33 cellular contexts compared by ENCODE assay signal in the genomic region with DNA sequence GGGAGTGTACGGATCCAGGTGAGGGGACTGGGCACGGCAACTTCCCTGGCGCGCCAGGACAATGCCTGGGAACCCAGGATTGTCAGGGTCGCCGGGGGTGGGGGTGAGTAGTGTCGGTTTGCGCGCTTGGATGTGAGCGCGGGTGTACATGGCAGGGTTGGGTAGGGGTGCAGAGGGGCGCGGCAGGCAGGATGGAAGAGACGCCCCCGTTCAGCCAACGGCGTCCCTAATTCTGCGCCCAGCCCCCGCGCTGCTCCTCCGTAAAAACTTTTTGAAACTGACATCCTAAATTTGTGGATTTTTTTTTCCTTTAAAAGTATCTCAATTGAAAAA. TPM values are rescaled to one million over a fixed set of nuclear protein-coding genes. Genes with fewer than 3 reads are reported as not detected.
A peak's percentile ranks its signal among the peaks of the same experiment; 100 is the strongest.
DNase-seq lines count a peak whose midpoint lies in the region; ATAC-seq, FAIRE-seq and TF ChIP-seq lines count a peak whose summit lies in the region.
"Had no signal": no experiment of that assay in that cellular context is flagged by ENCODE, and none has a peak within 500 bp of the region (broad histone marks: within the 10 kb centered on the region; RNA-seq: fewer than 3 reads in every experiment).

No MANE protein-coding gene starts in this region.

- H3K4me3 ChIP-seq in ACC112 (ENCODE audit: low read depth, low read length) (peak overlapping the region; percentile 61; the same call in 1 of the 2 replicates), PC-9 (no peak overlapping the region), iPS-15b (ENCODE audit: low read depth, low read length) (peak overlapping the region; percentile 43), neural progenitor cell (peak overlapping the region; percentile 33), HepG2 (replicated peaks in 1 of 3; ENCODE audit: insufficient read depth in 1 of 3, low read depth in 2 of 3, low read length in 3 of 3) (no peak overlapping the region)
- H3K4me3 ChIP-seq: skin epidermis had no signal

- H3K4me2 ChIP-seq in PC-9 (peak overlapping the region; percentile 22), neural progenitor cell (peak overlapping the region; percentile 74), HepG2 (ENCODE audit: low read depth, low read length) (no peak overlapping the region)
- H3K4me2 ChIP-seq: SK-N-SH had no signal

- CTCF ChIA-PET in PC-9 (lab: Charles Lee) = no interaction called here
- CTCF ChIA-PET in HepG2 (lab: Yijun Ruan, JAX; ENCODE audit: low intra/inter-chr PET ratio, low total read pairs) = no interaction called here

- H3F3A ChIP-seq in PC-9 (ENCODE audit: insufficient read depth, low read depth) (no peaks in the 10 kb centered on the region), neural progenitor cell (ENCODE audit: low read depth) (peaks cover 7% of the 10 kb centered on the region)

- H3K27ac ChIP-seq in ACC112 (ENCODE audit: low read depth, low read length) (no peak overlapping the region), PC-9 (no peak overlapping the region), neural progenitor cell (no peak overlapping the region), HepG2 (ENCODE audit: extremely low read length, insufficient read depth, low read length) (no peak overlapping the region)
- H3K27ac ChIP-seq: coronary artery, neutrophil, RWPE1, skin epidermis, upper lobe of right lung had no signal

- 28% methylated on average over 6 of the region's 21 CpGs for WGBS in HepG2 (ENCODE audit: low lambda C conversion rate)

- no peak for ATAC-seq in HepG2
- ATAC-seq: activated CD8-positive, alpha-beta memory T cell treated with anti-CD3 and anti-CD28 coated beads, Interleukin-2, amount 10 ng/mL, durations not matched to agents 7 days and 5 days; activated T-cell treated with anti-CD3 and anti-CD28 coated beads, Interleukin-2, amount 50 U/mL, for 72 hours; HCT116; left lobe of liver; upper lobe of right lung had no signal

- peaks cover 74% of the 10 kb centered on the region for H3K27me3 ChIP-seq in ACC112 (ENCODE audit: insufficient read depth, low read length)
- peaks cover 44% of the 10 kb centered on the region for H3K27me3 ChIP-seq in PC-9 (ENCODE audit: insufficient read depth, low read depth)
- peaks cover 86% of the 10 kb centered on the region for H3K27me3 ChIP-seq in iPS-15b (ENCODE audit: control insufficient read depth, insufficient read depth, low read length)
- peaks cover 96% of the 10 kb centered on the region for H3K27me3 ChIP-seq in neural progenitor cell
- peaks cover 4 to 53% of the 10 kb centered on the region in 2 experiments; a peak in 4 of 5 replicates for H3K27me3 ChIP-seq in HepG2 (ENCODE audit: control insufficient read depth in 1 of 2, insufficient read depth in 2 of 2, low read length in 2 of 2)

- no peaks in the 10 kb centered on the region for H3K36me3 Mint-ChIP-seq in neural progenitor cell

- no TSS peak for BruUV-seq in PC-9 (replicated peaks; lab: Mats Ljungman, UMichigan)
- BruUV-seq in HepG2 (replicated peaks; lab: Mats Ljungman, UMichigan) = no TSS peak

- H3K9me2 ChIP-seq in PC-9 (ENCODE audit: insufficient read depth) = no peaks in the 10 kb centered on the region
- H3K9me2 ChIP-seq: SK-N-SH had no signal

- H3K9me3 ChIP-seq in PC-9 (ENCODE audit: insufficient read depth, low read depth) = no peaks in the 10 kb centered on the region
- peaks cover 9% of the 10 kb centered on the region for H3K9me3 ChIP-seq in iPS-15b (ENCODE audit: control insufficient read depth, insufficient read depth, low read length)
- H3K9me3 ChIP-seq in neural progenitor cell (ENCODE audit: low read depth) = no peaks in the 10 kb centered on the region
- H3K9me3 ChIP-seq in HepG2 (ENCODE audit: low read length) = no peaks in the 10 kb centered on the region
- H3K9me3 ChIP-seq: SK-N-SH had no signal

- H3K36me3 ChIP-seq in ACC112 (ENCODE audit: insufficient read depth, low read length) (no peaks in the 10 kb centered on the region), PC-9 (ENCODE audit: low read depth) (no peaks in the 10 kb centered on the region), iPS-15b (ENCODE audit: control insufficient read depth, insufficient read depth, low read length) (no peaks in the 10 kb centered on the region), neural progenitor cell (no peaks in the 10 kb centered on the region), HepG2 (replicated peaks in 1 of 2; ENCODE audit: control insufficient read depth in 1 of 2, insufficient read depth in 2 of 2, low read length in 2 of 2) (no peaks in the 10 kb centered on the region)
- H3K36me3 ChIP-seq: neutrophil, upper lobe of right lung had no signal

- H3K27me3 Mint-ChIP-seq in neural progenitor cell (ENCODE audit: insufficient read depth, low read depth) = peaks cover 64% of the 10 kb centered on the region

- H3K4me1 Mint-ChIP-seq in neural progenitor cell = peaks cover 27% of the 10 kb centered on the region

- H2AFZ ChIP-seq in ACC112 (ENCODE audit: low read length, unreplicated experiment) (no peak overlapping the region), PC-9 (no peak overlapping the region), neural progenitor cell (replicated peaks) (no peak overlapping the region), HepG2 (ENCODE audit: low read length) (no peak overlapping the region)

- TF ChIP-seq POLR2A in HepG2 (IDR thresholded peaks at IDR 0.05; ENCODE audit: insufficient read depth in 1 of 2, low read depth in 2 of 2, low read length in 2 of 2) = no peak

- H3K9me3 Mint-ChIP-seq in neural progenitor cell = peaks cover 7% of the 10 kb centered on the region

- TF ChIP-seq RAD21 in HepG2 (CRISPR knock-in tag; IDR thresholded peaks at IDR 0.05) = no peak

- intact Hi-C loops in PC-9 (cut with micrococcal nuclease; ENCODE audit: unreplicated experiment) = no loop called here
- intact Hi-C loops in HepG2 (cut with micrococcal nuclease; ENCODE audit: unreplicated experiment) = no loop called here

- TF ChIP-seq CTCF in PC-9 (conservative IDR thresholded peaks at IDR 0.05) (no peak), neural progenitor cell (IDR thresholded peaks at IDR 0.05) (no peak), HepG2 (CRISPR knock-in tag; IDR thresholded peaks at IDR 0.05) (no peak)

- in situ Hi-C loops in HepG2 (cut with HindIII; ENCODE audit: extremely low pct_ligation_motif_present, low pct_unique_long_range_greater_than_20kb) = no loop called here

- POLR2A ChIA-PET in PC-9 (lab: Charles Lee; ENCODE audit: unreplicated experiment) = no interaction called here
- POLR2A ChIA-PET in HepG2 (lab: Yijun Ruan, JAX) = no interaction called here

- no peaks in the 10 kb centered on the region for H4K20me1 ChIP-seq in PC-9 (ENCODE audit: insufficient read depth)
- H4K20me1 ChIP-seq in neural progenitor cell (ENCODE audit: low read depth) = peaks cover 46% of the 10 kb centered on the region
- H4K20me1 ChIP-seq in HepG2 (ENCODE audit: insufficient read depth, low read length) = no peaks in the 10 kb centered on the region

- H3K4me1 ChIP-seq in ACC112 (ENCODE audit: control insufficient read depth, insufficient read depth, low read length, unreplicated experiment) (no peaks in the 10 kb centered on the region), PC-9 (replicated peaks; ENCODE audit: insufficient read depth) (no peaks in the 10 kb centered on the region), iPS-15b (ENCODE audit: control insufficient read depth, insufficient read depth, low read length) (no peaks in the 10 kb centered on the region), neural progenitor cell (peaks cover 18% of the 10 kb centered on the region), HepG2 (ENCODE audit: insufficient read depth, low read length) (no peaks in the 10 kb centered on the region)
- H3K4me1 ChIP-seq: upper lobe of right lung had no signal

- no peak for DNase-seq in PC-9
- no peak for DNase-seq in neural progenitor cell (ENCODE audit: low spot score)
- no peak for DNase-seq in HepG2 (ENCODE audit: low spot score)
- no peak for DNase-seq in NCI-H2107 treated with DMSO at 0.1 percent for 48 hours (lab: John Stamatoyannopoulos, UW; ENCODE audit: unreplicated experiment)
- no peak for DNase-seq in hepatic stellate cell (ENCODE audit: low spot score)
- DNase-seq in SHP77 (lab: John Stamatoyannopoulos, UW) = no peak
- DNase-seq: activated CD4-positive, alpha-beta T cell treated with anti-CD3 and anti-CD28 coated beads for 4 hours; activated CD8-positive, alpha-beta memory T cell treated with anti-CD3 and anti-CD28 coated beads, Interleukin-2, amount 10 ng/mL, durations not matched to agents 7 days and 5 days; activated naive CD4-positive, alpha-beta T cell treated with anti-CD3 and anti-CD28 coated beads, Interleukin-2, amount 50 U/mL, for 16 hours; activated T-cell treated with anti-CD3 and anti-CD28 coated beads, Interleukin-2, amount 50 U/mL, for 72 hours; amygdala; COR-L47; DMS79; midbrain; NCI-H1048; NCI-H187 treated with DMSO at 0.1 percent for 48 hours; NCI-H69; stimulated activated CD4-positive, alpha-beta T cell treated with anti-CD3 and anti-CD28 coated beads, Interleukin-2, amount 100 ng/mL, for 24 hours; T-helper 2 cell; upper lobe of right lung had no signal

- FAIRE-seq in HepG2 (lab: Jason Lieb, UNC) = no peak
- FAIRE-seq: A204.1, endometrium had no signal

- H3K79me2 ChIP-seq in ACC112 (ENCODE audit: control insufficient read depth, insufficient read depth, low read length, unreplicated experiment) (no peaks in the 10 kb centered on the region), PC-9 (ENCODE audit: low read depth) (no peaks in the 10 kb centered on the region), neural progenitor cell (ENCODE audit: low read depth) (no peaks in the 10 kb centered on the region), HepG2 (ENCODE audit: insufficient read depth, low read length) (no peaks in the 10 kb centered on the region)

- H3K9ac ChIP-seq in iPS-15b (ENCODE audit: low read depth, low read length) (no peak overlapping the region), neural progenitor cell (no peak overlapping the region), HepG2 (ENCODE audit: insufficient read depth, low read depth, low read length) (no peak overlapping the region)
- H3K9ac ChIP-seq: SK-N-SH had no signal

- H3K27ac Mint-ChIP-seq in neural progenitor cell = no peak overlapping the region
- H3K27ac Mint-ChIP-seq: activated CD8-positive, alpha-beta memory T cell treated with anti-CD3 and anti-CD28 coated beads, Interleukin-2, amount 10 ng/mL, durations not matched to agents 7 days and 5 days; activated T-cell treated with anti-CD3 and anti-CD28 coated beads, Interleukin-2, amount 50 U/mL, for 72 hours had no signal

- peak overlapping the region; percentile 78 for H3K4me3 Mint-ChIP-seq in neural progenitor cell
- H3K4me3 Mint-ChIP-seq: activated CD8-positive, alpha-beta memory T cell treated with anti-CD3 and anti-CD28 coated beads, Interleukin-2, amount 10 ng/mL, durations not matched to agents 7 days and 5 days had no signal

- TF ChIP-seq EP300 in HepG2 (IDR thresholded peaks at IDR 0.05; ENCODE audit: low read depth in 2 of 2, low read length in 2 of 2) (no peak), HepG2 (CRISPR knock-in tag; IDR thresholded peaks at IDR 0.05; ENCODE audit: borderline replicate concordance) (no peak)

RNA-seq across cellular contexts. Expression of a gene that starts 3.1 kb away (rescaled TPM):
- total RNA-seq in PC-9 (2021) (0.26 TPM in 1 of 2 replicates, not detected in the other), neural progenitor cell (ENCODE audit: low replicate concordance) (0.90 and 3.3 TPM in 2 replicates), HepG2 (2016; rRNA removed; fragmentation: Illumina TruSeq; extraction: Trizol) (not detected in 2 replicates)
- not detected in 2 replicates for total RNA-seq in HepG2 (2016; cell fraction: cytosol; rRNA removed; fragmentation: Illumina TruSeq; extraction: Trizol; ENCODE audit: low read depth)
- total RNA-seq in HepG2 (2016; cell fraction: insoluble cytoplasmic fraction; rRNA removed; fragmentation: Illumina TruSeq; extraction: Trizol) = not detected in 2 replicates
- not detected in 2 replicates for total RNA-seq in HepG2 (2016; cell fraction: membrane; rRNA removed; fragmentation: Illumina TruSeq; extraction: Trizol)
- not detected in 2 replicates for total RNA-seq in HepG2 (2016; cell fraction: nucleus; rRNA removed; fragmentation: Illumina TruSeq; extraction: Trizol)
- not detected in 2 replicates for polyA plus RNA-seq in HepG2 (2011; rRNA removed)
- not detected in 2 replicates for polyA plus RNA-seq in HepG2 (2011; cell fraction: cytosol; rRNA removed)
- polyA plus RNA-seq in HepG2 (2011; cell fraction: nucleus; rRNA removed) = not detected in 2 replicates
- not detected in 2 replicates for polyA plus RNA-seq in HepG2 (2012)
- polyA plus RNA-seq in HepG2 (2016; cell fraction: cytosol; fragmentation: Illumina TruSeq; extraction: Trizol; ENCODE audit: low read depth) = not detected in 2 replicates
- not detected in 2 replicates for polyA plus RNA-seq in HepG2 (2016; cell fraction: insoluble cytoplasmic fraction; fragmentation: Illumina TruSeq; extraction: Trizol; ENCODE audit: low read depth)
- not detected in 2 replicates for polyA plus RNA-seq in HepG2 (2016; cell fraction: membrane; fragmentation: Illumina TruSeq; extraction: Trizol; ENCODE audit: low read depth)
- polyA plus RNA-seq in HepG2 (2016; cell fraction: nucleus; fragmentation: Illumina TruSeq; extraction: Trizol; ENCODE audit: insufficient read depth, low read depth) = not detected in 2 replicates
- 0.10 and 7.2 TPM in 2 replicates for polyA minus RNA-seq in HepG2 (2011; rRNA and poly(A)+ RNA removed; ENCODE audit: low replicate concordance)
- polyA minus RNA-seq in HepG2 (2011; cell fraction: cytosol; rRNA and poly(A)+ RNA removed) = not detected in 2 replicates
- not detected in 2 replicates for polyA minus RNA-seq in HepG2 (2011; cell fraction: nucleus; rRNA and poly(A)+ RNA removed)
- total RNA-seq: activated CD8-positive, alpha-beta memory T cell treated with anti-CD3 and anti-CD28 coated beads, Interleukin-2, amount 10 ng/mL, durations not matched to agents 7 days and 5 days; activated T-cell treated with anti-CD3 and anti-CD28 coated beads, Interleukin-2, amount 50 U/mL, for 72 hours had no signal
- polyA plus RNA-seq: BJ, fibroblast of lung, SK-N-SH had no signal

Comparison
In these comparisons a context has a peak if more than half of its experiments do, and no peak if none do; other contexts are left out.
1. H3K4me3 ChIP-seq: peak in ACC112 (single experiment), iPS-15b (single experiment) and neural progenitor cell (single experiment); none in PC-9 (single experiment) and HepG2 (0 of 3).